30 cellular contexts compared by ENCODE assay signal in the genomic region with DNA sequence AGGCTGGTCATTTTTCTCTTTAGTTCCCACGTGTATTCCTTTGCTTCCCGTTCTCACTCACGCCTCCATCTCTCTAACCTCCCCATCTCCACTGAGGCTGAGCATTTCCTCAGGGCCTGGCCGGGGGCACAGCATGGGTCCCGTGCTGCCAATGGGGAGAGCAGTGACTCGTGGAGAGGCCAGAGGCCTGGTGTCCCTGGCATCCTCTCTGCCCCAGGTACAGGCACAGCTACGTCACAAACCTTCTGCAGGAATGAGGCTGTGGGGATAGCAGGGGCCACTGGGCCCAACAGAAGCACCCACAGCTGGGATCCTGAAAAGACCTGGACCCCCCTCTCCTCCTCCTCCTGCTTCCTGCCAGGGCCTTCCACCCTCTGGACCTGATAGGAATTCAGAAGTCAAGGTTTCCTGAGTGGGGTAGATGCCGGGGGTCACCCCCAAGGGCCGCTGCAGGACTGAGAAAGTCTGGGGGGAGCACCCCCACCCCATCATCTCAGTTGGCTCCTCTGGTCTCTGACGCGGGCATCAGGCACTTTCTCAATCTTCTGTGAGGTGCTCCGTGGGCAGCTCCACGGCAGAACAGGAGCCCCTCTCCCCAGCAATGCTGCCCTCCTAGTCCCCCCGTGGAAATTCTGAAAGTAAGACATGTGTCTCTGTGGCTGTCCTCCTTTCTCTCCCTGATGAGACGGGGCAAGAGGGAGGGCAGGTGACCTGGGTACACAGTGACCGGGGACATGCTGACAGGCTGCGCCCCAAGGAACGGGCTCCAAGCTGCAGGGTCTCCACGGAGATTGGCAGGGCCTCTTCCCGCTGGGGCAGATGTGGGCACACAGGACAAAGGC. TPM values are rescaled to one million over a fixed set of nuclear protein-coding genes. Genes with fewer than 3 reads are reported as not detected.
"Had no signal": no experiment of that assay in that cellular context is flagged by ENCODE, and none has a peak within 500 bp of the region (broad histone marks: within the 10 kb centered on the region; RNA-seq: fewer than 3 reads in every experiment).

No MANE protein-coding gene starts in this region.

- H3K36me3 Mint-ChIP-seq: immature natural killer cell; natural killer cell; stimulated activated memory B cell treated with anti-CD40 and anti-IgM and Interleukin-4, amounts not matched to agents 10 μg/mL and 1 μg/mL and 100 μg/mL, for 72 hours; T-cell had no signal

- H3K4me1 Mint-ChIP-seq: activated naive CD8-positive, alpha-beta T cell treated with anti-CD3 and anti-CD28 coated beads, Interleukin-2, amount 50 U/mL, for 24 hours; T-cell had no signal

- H3K9me3 ChIP-seq: body of pancreas, left ventricle myocardium inferior, ovary, psoas muscle, vagina had no signal

- ATAC-seq: activated CD8-positive, alpha-beta T cell treated with anti-CD3 and anti-CD28 coated beads, Interleukin-2, amount 10 ng/mL, durations not matched to agents 7 days and 5 days; activated naive CD8-positive, alpha-beta T cell treated with anti-CD3 and anti-CD28 coated beads, Interleukin-2, amount 50 U/mL, for 24 hours; body of pancreas; esophagus mucosa; natural killer cell; psoas muscle; right cardiac atrium; stimulated activated memory B cell treated with anti-CD40 and anti-IgM and Interleukin-4, amounts not matched to agents 10 μg/mL and 1 μg/mL and 100 μg/mL, for 72 hours; T-cell had no signal

- DNase-seq: activated CD4-positive, alpha-beta T cell treated with anti-CD3 and anti-CD28 coated beads for 1 hour; activated CD4-positive, alpha-beta T cell treated with anti-CD3 and anti-CD28 coated beads, Interleukin-2, amount 50 U/mL, for 1 hour; activated CD8-positive, alpha-beta T cell treated with anti-CD3 and anti-CD28 coated beads, Interleukin-2, amount 10 ng/mL, durations not matched to agents 7 days and 5 days; activated naive CD4-positive, alpha-beta T cell treated with Interleukin-2 at 50 U/mL for 16 hours; activated naive CD8-positive, alpha-beta T cell treated with anti-CD3 and anti-CD28 coated beads, Interleukin-2, amount 50 U/mL, for 24 hours; activated T-cell treated with anti-CD3 and anti-CD28 coated beads, Interleukin-2, amount 50 U/mL, for 1 hour; dermis blood vessel endothelial cell; effector memory CD4-positive, alpha-beta T cell; foreskin melanocyte; immature natural killer cell; left ventricle myocardium inferior; mammary epithelial cell; midbrain; natural killer cell; right cardiac atrium; small intestine; stimulated activated CD4-positive, alpha-beta T cell treated with anti-CD3 and anti-CD28 coated beads, Interleukin-15, amount 100 ng/mL, for 24 hours; T-cell; trophoblast cell had no signal

- H3K27ac ChIP-seq: body of pancreas, cardiac muscle cell, hepatocyte, left ventricle myocardium inferior, ovary, psoas muscle, vagina, WERI-Rb-1 had no signal

- H3K4me3 ChIP-seq: body of pancreas, cardiac muscle cell, hepatocyte, left ventricle myocardium inferior, ovary, psoas muscle, vagina had no signal

- H2AFZ ChIP-seq: hepatocyte had no signal

- H3K4me2 ChIP-seq: hepatocyte had no signal

- H3K27ac Mint-ChIP-seq: activated CD8-positive, alpha-beta T cell treated with anti-CD3 and anti-CD28 coated beads, Interleukin-2, amount 10 ng/mL, durations not matched to agents 7 days and 5 days; activated naive CD8-positive, alpha-beta T cell treated with anti-CD3 and anti-CD28 coated beads, Interleukin-2, amount 50 U/mL, for 24 hours; immature natural killer cell; natural killer cell; stimulated activated memory B cell treated with anti-CD40 and anti-IgM and Interleukin-4, amounts not matched to agents 10 μg/mL and 1 μg/mL and 100 μg/mL, for 72 hours; T-cell had no signal

- H3K4me3 Mint-ChIP-seq: activated CD8-positive, alpha-beta T cell treated with anti-CD3 and anti-CD28 coated beads, Interleukin-2, amount 10 ng/mL, durations not matched to agents 7 days and 5 days; activated naive CD8-positive, alpha-beta T cell treated with anti-CD3 and anti-CD28 coated beads, Interleukin-2, amount 50 U/mL, for 24 hours; immature natural killer cell; natural killer cell; stimulated activated memory B cell treated with anti-CD40 and anti-IgM and Interleukin-4, amounts not matched to agents 10 μg/mL and 1 μg/mL and 100 μg/mL, for 72 hours; T-cell had no signal

- H3K27me3 ChIP-seq: body of pancreas, cardiac muscle cell, hepatocyte, ovary, vagina had no signal

- FAIRE-seq: endothelial cell of umbilical vein, small intestine, TTC549 had no signal

- H3K36me3 ChIP-seq: cardiac muscle cell, left ventricle myocardium inferior, ovary, vagina, WERI-Rb-1 had no signal

- H3K4me1 ChIP-seq: left ventricle myocardium inferior, psoas muscle, vagina had no signal

- H3K79me2 ChIP-seq: hepatocyte had no signal

RNA-seq across cellular contexts. Expression of gene PNPLA5, which starts 11.7 kb away (rescaled TPM):
- total RNA-seq: activated CD8-positive, alpha-beta T cell treated with anti-CD3 and anti-CD28 coated beads, Interleukin-2, amount 10 ng/mL, durations not matched to agents 7 days and 5 days; body of pancreas; cardiac muscle cell; dermis blood vessel endothelial cell; endothelial cell of umbilical vein; esophagus mucosa; left ventricle myocardium inferior; natural killer cell; psoas muscle; right cardiac atrium; T-cell; vagina had no signal
- polyA plus RNA-seq: cardiac muscle cell, endothelial cell of umbilical vein, immature natural killer cell, ovary, right cardiac atrium, small intestine had no signal

RNA-seq across cellular contexts. Expression of gene SULT4A1, which starts 17.8 kb away (rescaled TPM):
- total RNA-seq: activated CD8-positive, alpha-beta T cell treated with anti-CD3 and anti-CD28 coated beads, Interleukin-2, amount 10 ng/mL, durations not matched to agents 7 days and 5 days; dermis blood vessel endothelial cell; endothelial cell of umbilical vein; esophagus mucosa; natural killer cell; psoas muscle; T-cell had no signal
- polyA plus RNA-seq: immature natural killer cell had no signal

RNA-seq across cellular contexts. Expression of gene PNPLA3, which starts 43.5 kb away (rescaled TPM):
- total RNA-seq: left ventricle myocardium inferior, vagina had no signal
- polyA plus RNA-seq: immature natural killer cell had no signal
